22 cellular contexts compared by ENCODE assay signal in genomic region chr3:16462679-16463078, GRCh38. TPM values are rescaled to one million over a fixed set of nuclear protein-coding genes. Genes with fewer than 3 reads are reported as not detected.
A peak's percentile ranks its signal among the peaks of the same experiment; 100 is the strongest.
DNase-seq lines count a peak whose midpoint lies in the region; ATAC-seq, FAIRE-seq and TF ChIP-seq lines count a peak whose summit lies in the region.
"Had no signal": no experiment of that assay in that cellular context is flagged by ENCODE, and none has a peak within 500 bp of the region (broad histone marks: within the 10 kb centered on the region; RNA-seq: fewer than 3 reads in every experiment).

No MANE protein-coding gene starts in this region.

- H3K14ac ChIP-seq in IMR-90 (replicated peaks; ENCODE audit: low read depth, low read length), result no peak overlapping the region

- peak; percentile 68 for DNase-seq in activated CD4-positive, alpha-beta T cell treated with anti-CD3 and anti-CD28 coated beads, Interleukin-2, amount 10 ng/mL, durations not matched to agents 24 days and 14 days
- DNase-seq in activated CD4-positive, alpha-beta T cell treated with anti-CD3 and anti-CD28 coated beads, Interleukin-2, amount 50 U/mL, for 4 hours, result no peak
- DNase-seq in IMR-90 (no peak), small intestine (peak; percentile 3), NCI-H345 (lab: John Stamatoyannopoulos, UW) (no peak), CD1c-positive myeloid dendritic cell (ENCODE audit: extremely low spot score) (no peak)
- DNase-seq in activated naive CD4-positive, alpha-beta T cell treated with anti-CD3 and anti-CD28 coated beads, Interleukin-2, amount 50 U/mL, for 72 hours (ENCODE audit: low spot score in 2 of 2), result no peak
- DNase-seq: aorta; EL; hypothalamus; kidney glomerular epithelial cell; mesendoderm; MM.1S; NCI-H1694 treated with DMSO at 0.1 percent for 48 hours; NCI-H446 treated with DMSO at 0.1 percent for 48 hours; stimulated activated CD4-positive, alpha-beta T cell treated with anti-CD3 and anti-CD28 coated beads, Interleukin-12 subunit alpha, Interleukin-12 subunit beta, amount 100 ng/mL, for 4 hours; upper lobe of left lung had no signal

- intact Hi-C loops in activated CD4-positive, alpha-beta T cell treated with anti-CD3 and anti-CD28 coated beads, Interleukin-2, amount 10 ng/mL, durations not matched to agents 24 days and 14 days (cut with micrococcal nuclease), result loop anchor here (5.0 kb wide), 1 partner anchor 85 kb away; no protein-coding TSS in a partner anchor
- intact Hi-C loops in IMR-90 (cut with micrococcal nuclease), result no loop called here

- H2AK5ac ChIP-seq in IMR-90 (ENCODE audit: low read depth, low read length), result no peak overlapping the region

- H3K4me1 Mint-ChIP-seq in activated CD4-positive, alpha-beta T cell treated with anti-CD3 and anti-CD28 coated beads, Interleukin-2, amount 10 ng/mL, durations not matched to agents 24 days and 14 days, result peaks cover 51% of the 10 kb centered on the region
- H3K4me1 Mint-ChIP-seq: neural crest cell had no signal

- H2AFZ ChIP-seq in IMR-90 (replicated peaks; ENCODE audit: low read length, poor library complexity), result no peak overlapping the region

- H3K27ac ChIP-seq in IMR-90 (ENCODE audit: insufficient read depth, low read length) (no peak overlapping the region), small intestine (ENCODE audit: low read depth in 1 of 2, low read length in 1 of 2) (peak overlapping the region in 1 of 2 donors; percentile 56)
- H3K27ac ChIP-seq: upper lobe of left lung had no signal

- H4K5ac ChIP-seq in IMR-90 (ENCODE audit: low read depth, low read length), result no peak overlapping the region

- FAIRE-seq in small intestine (lab: Jason Lieb, UNC), result no peak

- H3K27me3 ChIP-seq in IMR-90 (ENCODE audit: control insufficient read depth, insufficient read depth, low read length), result no peaks in the 10 kb centered on the region
- H3K27me3 ChIP-seq in small intestine (ENCODE audit: control insufficient read depth in 2 of 2, insufficient read depth in 2 of 2, low read length in 2 of 2), result no peaks in the 10 kb centered on the region
- H3K27me3 ChIP-seq: upper lobe of left lung had no signal

- no peak overlapping the region for H2BK20ac ChIP-seq in IMR-90 (ENCODE audit: low read depth, low read length)

- H4K91ac ChIP-seq in IMR-90 (ENCODE audit: insufficient read depth, low read depth, low read length), result no peak overlapping the region

- no peak for TF ChIP-seq POLR2A in IMR-90 (IDR thresholded peaks at IDR 0.05; ENCODE audit: low read depth, low read length)

- TF ChIP-seq RAD21 in IMR-90 (IDR thresholded peaks at IDR 0.05; ENCODE audit: low read length), result no peak

- no peak overlapping the region for H3K4me2 ChIP-seq in IMR-90 (ENCODE audit: low read depth, low read length)

- WGBS in IMR-90 (ENCODE audit: extremely low coverage in 2 of 2, insufficient read length in 1 of 2), 2 experiments, result 86% methylated on average over 1 of the region's 5 CpGs; no CpG with 5 or more reads in 1 of the 2 experiments
- WGBS in small intestine, 3 donors, result 56 to 66% (median 63%) methylated on average over 5 of the region's 5 CpGs

- H3K4me3 Mint-ChIP-seq in activated CD4-positive, alpha-beta T cell treated with anti-CD3 and anti-CD28 coated beads, Interleukin-2, amount 10 ng/mL, durations not matched to agents 24 days and 14 days, result peak overlapping the region; percentile 28
- H3K4me3 Mint-ChIP-seq: CD14-positive monocyte; neural crest cell; stimulated activated memory B cell treated with anti-CD40 and anti-IgM and Interleukin-4, amounts not matched to agents 10 μg/mL and 1 μg/mL and 100 μg/mL, for 72 hours; WTC11 had no signal

- no peak overlapping the region for H2AK9ac ChIP-seq in IMR-90 (replicated peaks; ENCODE audit: low read depth, low read length, poor library complexity)

- dilution Hi-C loops in IMR-90 (cut with HindIII; ENCODE audit: low sequenced_read_pairs, unreplicated experiment), result no loop called here

- peak overlapping the region in 1 of 2 experiments; percentile 7; a peak in 1 of 4 replicates for H4K8ac ChIP-seq in IMR-90 (ENCODE audit: low read depth in 2 of 2, low read length in 2 of 2)

- 0 out of 2 replicates have a peak overlapping the region, but pooled peaks have one; percentile 29 for H3K23ac ChIP-seq in IMR-90 (ENCODE audit: low read depth, low read length)

- no peak overlapping the region for H3K56ac ChIP-seq in IMR-90 (ENCODE audit: extremely low read depth, insufficient read depth, low read length)

- CTCF ChIA-PET in IMR-90 (lab: Yijun Ruan, JAX), result no interaction called here

- peaks cover 21% of the 10 kb centered on the region; the same call in 1 of the 2 replicates for H4K20me1 ChIP-seq in IMR-90 (ENCODE audit: insufficient read depth, low read length)

- H3K4me3 ChIP-seq in IMR-90 (ENCODE audit: insufficient read depth, low read depth, low read length), result no peak overlapping the region
- H3K4me3 ChIP-seq in small intestine (ENCODE audit: low read depth in 1 of 2, low read length in 2 of 2), result no peak overlapping the region
- H3K4me3 ChIP-seq: upper lobe of left lung had no signal

- no TSS peak for BruUV-seq in IMR-90 (replicated peaks; lab: Mats Ljungman, UMichigan)

- no peak overlapping the region for H2BK5ac ChIP-seq in IMR-90 (ENCODE audit: low read depth, low read length, poor library complexity, severe bottlenecking)

- no peak for TF ChIP-seq CTCF in IMR-90 (conservative IDR thresholded peaks at IDR 0.05; ENCODE audit: low read depth, low read length)

- no peaks in the 10 kb centered on the region for H3K9me3 Mint-ChIP-seq in activated CD4-positive, alpha-beta T cell treated with anti-CD3 and anti-CD28 coated beads, Interleukin-2, amount 10 ng/mL, durations not matched to agents 24 days and 14 days
- no peaks in the 10 kb centered on the region for H3K9me3 Mint-ChIP-seq in activated naive CD4-positive, alpha-beta T cell treated with anti-CD3 and anti-CD28 coated beads, Interleukin-2, amount 50 U/mL, for 72 hours
- H3K9me3 Mint-ChIP-seq: neural crest cell had no signal

- in situ Hi-C loops in IMR-90 (cut with MboI; ENCODE audit: low sequenced_read_pairs), result no loop called here

- H3K4me1 ChIP-seq in IMR-90 (ENCODE audit: control insufficient read depth, insufficient read depth, low read length) (no peaks in the 10 kb centered on the region), small intestine (ENCODE audit: control insufficient read depth in 2 of 2, insufficient read depth in 1 of 2, low read depth in 1 of 2, low read length in 1 of 2) (peaks cover 0 to 4% of the 10 kb centered on the region in 2 donors)

- no peak overlapping the region for H2BK120ac ChIP-seq in IMR-90 (ENCODE audit: low read depth, low read length)

- peaks cover 14% of the 10 kb centered on the region for H3K36me3 ChIP-seq in IMR-90 (ENCODE audit: control insufficient read depth, insufficient read depth, low read length)
- no peaks in the 10 kb centered on the region for H3K36me3 ChIP-seq in small intestine (ENCODE audit: control insufficient read depth in 2 of 2, insufficient read depth in 2 of 2, low read length in 2 of 2)
- H3K36me3 ChIP-seq: upper lobe of left lung had no signal

- H3K36me3 Mint-ChIP-seq in activated CD4-positive, alpha-beta T cell treated with anti-CD3 and anti-CD28 coated beads, Interleukin-2, amount 10 ng/mL, durations not matched to agents 24 days and 14 days (ENCODE audit: low read depth), result peaks cover 49% of the 10 kb centered on the region
- peaks cover 21 to 52% of the 10 kb centered on the region in 2 donors for H3K36me3 Mint-ChIP-seq in activated naive CD4-positive, alpha-beta T cell treated with anti-CD3 and anti-CD28 coated beads, Interleukin-2, amount 50 U/mL, for 72 hours
- H3K36me3 Mint-ChIP-seq: WTC11 had no signal

- peak overlapping the region; percentile 82 for H3K27ac Mint-ChIP-seq in activated CD4-positive, alpha-beta T cell treated with anti-CD3 and anti-CD28 coated beads, Interleukin-2, amount 10 ng/mL, durations not matched to agents 24 days and 14 days
- H3K27ac Mint-ChIP-seq in activated naive CD4-positive, alpha-beta T cell treated with anti-CD3 and anti-CD28 coated beads, Interleukin-2, amount 50 U/mL, for 72 hours, result peak overlapping the region in 1 of 2 donors; percentile 73
- H3K27ac Mint-ChIP-seq: stimulated activated memory B cell treated with anti-CD40 and anti-IgM and Interleukin-4, amounts not matched to agents 10 μg/mL and 1 μg/mL and 100 μg/mL, for 72 hours; WTC11 had no signal

- no peak overlapping the region for H3K4ac ChIP-seq in IMR-90 (ENCODE audit: low read depth, low read length)

- H3K9me3 ChIP-seq in IMR-90 (ENCODE audit: control insufficient read depth, insufficient read depth, low read length), result no peaks in the 10 kb centered on the region
- no peaks in the 10 kb centered on the region for H3K9me3 ChIP-seq in small intestine (ENCODE audit: control insufficient read depth, low read depth)
- H3K9me3 ChIP-seq: upper lobe of left lung had no signal

- H3K9ac ChIP-seq in IMR-90 (ENCODE audit: low read depth, low read length), result no peak overlapping the region

- H3K9me1 ChIP-seq in IMR-90 (ENCODE audit: insufficient read depth, low read length), result peaks cover 15% of the 10 kb centered on the region

- H3K79me1 ChIP-seq in IMR-90 (ENCODE audit: low read depth in 1 of 2, low read length in 2 of 2), result peaks cover 50 to 65% of the 10 kb centered on the region in 2 experiments

- H2BK15ac ChIP-seq in IMR-90 (ENCODE audit: low read depth, low read length), result no peak overlapping the region

- no peak overlapping the region for H3K18ac ChIP-seq in IMR-90 (ENCODE audit: low read depth, low read length)

- no peaks in the 10 kb centered on the region for H3K27me3 Mint-ChIP-seq in activated CD4-positive, alpha-beta T cell treated with anti-CD3 and anti-CD28 coated beads, Interleukin-2, amount 10 ng/mL, durations not matched to agents 24 days and 14 days
- H3K27me3 Mint-ChIP-seq: stimulated activated memory B cell treated with anti-CD40 and anti-IgM and Interleukin-4, amounts not matched to agents 10 μg/mL and 1 μg/mL and 100 μg/mL, for 72 hours had no signal

- POLR2A ChIA-PET in IMR-90 (lab: Charles Lee; ENCODE audit: unreplicated experiment), result no interaction called here

- ATAC-seq in IMR-90 (ENCODE audit: low read depth), result no peak
- ATAC-seq in activated naive CD4-positive, alpha-beta T cell treated with anti-CD3 and anti-CD28 coated beads, Interleukin-2, amount 50 U/mL, for 72 hours, result peak; percentile 77 to 89
- ATAC-seq in HG02642 (IDR thresholded peaks at IDR 0.05; ENCODE audit: poor library complexity, unreplicated experiment), result no peak
- ATAC-seq: stimulated activated memory B cell treated with anti-CD40 and anti-IgM and Interleukin-4, amounts not matched to agents 10 μg/mL and 1 μg/mL and 100 μg/mL, for 72 hours; WTC11 had no signal

TF ChIP-seq in IMR-90, 13 proteins besides CTCF, POLR2A, EP300 and RAD21 (continues in another document):
- TF ChIP-seq FOS (IDR thresholded peaks at IDR 0.05; ENCODE audit: low read depth, low read length), result no peak

RNA-seq across cellular contexts. Expression of gene RFTN1, which starts 50.8 kb away (rescaled TPM):
- 90.6 and 92.4 TPM in 2 replicates for total RNA-seq in activated CD4-positive, alpha-beta T cell treated with anti-CD3 and anti-CD28 coated beads, Interleukin-2, amount 10 ng/mL, durations not matched to agents 24 days and 14 days
- total RNA-seq in IMR-90 (2012; rRNA removed), result 52.0 and 52.2 TPM in 2 replicates
- polyA plus RNA-seq in IMR-90 (2012; rRNA removed) (44.8 and 45.0 TPM in 2 replicates), small intestine (10 to 100 TPM in 2 of 3 donors, 1 to 10 TPM in 1; 1.8 to 18.4 (median 11.9) TPM)
- 37.9 and 67.2 TPM in 2 replicates for polyA plus RNA-seq in IMR-90 (2012; cell fraction: cytosol; rRNA removed)
- 19.1 and 28.3 TPM in 2 replicates for polyA plus RNA-seq in IMR-90 (2012; cell fraction: nucleus; rRNA removed; ENCODE audit: low replicate concordance)
- 100 to 1,000 TPM in 1 of 2 donors, 10 to 100 TPM in 1; 94.3 to 111 TPM for total RNA-seq in activated naive CD4-positive, alpha-beta T cell treated with anti-CD3 and anti-CD28 coated beads, Interleukin-2, amount 50 U/mL, for 72 hours

Comparison
In these comparisons a context has a peak if more than half of its experiments do, and no peak if none do; other contexts are left out.
1. DNase-seq: peak in activated CD4-positive, alpha-beta T cell treated with anti-CD3 and anti-CD28 coated beads, Interleukin-2, amount 10 ng/mL, durations not matched to agents 24 days and 14 days (single experiment) and small intestine (single experiment); none in activated CD4-positive, alpha-beta T cell treated with anti-CD3 and anti-CD28 coated beads, Interleukin-2, amount 50 U/mL, for 4 hours (0 of 2), IMR-90 (single experiment), activated naive CD4-positive, alpha-beta T cell treated with anti-CD3 and anti-CD28 coated beads, Interleukin-2, amount 50 U/mL, for 72 hours (0 of 2), NCI-H345 (single experiment) and CD1c-positive myeloid dendritic cell (single experiment).
2. ATAC-seq: peak in activated naive CD4-positive, alpha-beta T cell treated with anti-CD3 and anti-CD28 coated beads, Interleukin-2, amount 50 U/mL, for 72 hours (2 of 2); none in IMR-90 (single experiment) and HG02642 (single experiment).